ENCODE assay signal across 31 cellular contexts in the genomic region with DNA sequence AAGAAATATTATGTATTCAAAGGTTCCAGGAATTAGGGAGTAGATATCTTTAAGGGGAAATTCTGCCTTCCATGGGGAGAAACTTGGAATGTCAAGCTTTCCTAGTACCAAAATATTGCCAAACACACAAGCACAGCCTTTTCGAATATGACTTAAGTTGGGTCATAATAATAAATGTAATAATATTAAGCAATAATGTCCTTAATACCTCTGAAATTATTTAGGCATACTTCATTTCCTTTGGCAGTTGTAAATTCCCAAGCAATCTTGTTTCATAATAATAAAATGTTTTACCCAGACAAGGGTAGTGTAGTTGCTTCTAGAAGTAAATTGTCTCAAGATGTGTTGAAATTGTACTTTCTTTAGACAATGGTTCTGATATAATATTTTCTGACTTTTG.
"Had no signal": no experiment of that assay in that cellular context is flagged by ENCODE, and none has a peak within 500 bp of the region (broad histone marks: within the 10 kb centered on the region; RNA-seq: fewer than 3 reads in every experiment).

No MANE protein-coding gene starts in this region.

- H3K27ac Mint-ChIP-seq: activated CD4-positive, alpha-beta T cell treated with anti-CD3 and anti-CD28 coated beads for 36 hours; activated CD4-positive, alpha-beta T cell treated with anti-CD3 and anti-CD28 coated beads, Interleukin-2, amount 10 ng/mL, durations not matched to agents 7 days and 5 days; activated CD8-positive, alpha-beta T cell treated with anti-CD3 and anti-CD28 coated beads, Interleukin-2, amount 10 ng/mL, durations not matched to agents 7 days and 5 days; activated naive CD4-positive, alpha-beta T cell treated with anti-CD3 and anti-CD28 coated beads, Interleukin-2, amount 50 U/mL, for 24 hours; activated naive CD8-positive, alpha-beta T cell treated with anti-CD3 and anti-CD28 coated beads, Interleukin-2, amount 10 ng/mL, durations not matched to agents 7 days and 5 days; activated T-cell treated with anti-CD3 and anti-CD28 coated beads, Interleukin-2, amount 50 U/mL, for 24 hours; activated T-helper 2 cell treated with anti-CD3 and anti-CD28 coated beads, Interferon-gamma antibody, Interleukin-2, Interleukin-4, amounts not matched to agents 10 μg/mL and 5 μg/mL and 100 μg/mL, durations not matched to agents 14 hours and 24 hours and 36 hours; brain; T-helper 1 cell treated with Interleukin-12 subunit alpha and Interleukin-12 subunit beta and Interleukin-4 antibody, amounts not matched to agents 30 μg/mL and 1 μg/mL, for 36 hours; T-helper 2 cell treated with Interferon-gamma antibody and Interleukin-4, amounts not matched to agents 5 μg/mL and 100 μg/mL, for 36 hours had no signal

- H3K36me3 Mint-ChIP-seq: activated naive CD4-positive, alpha-beta T cell treated with anti-CD3 and anti-CD28 coated beads, Interleukin-2, amount 50 U/mL, for 24 hours; activated naive CD8-positive, alpha-beta T cell treated with anti-CD3 and anti-CD28 coated beads, Interleukin-2, amount 10 ng/mL, durations not matched to agents 7 days and 5 days; brain had no signal

- H3K4me1 Mint-ChIP-seq: activated CD4-positive, alpha-beta T cell treated with anti-CD3 and anti-CD28 coated beads for 36 hours; activated CD4-positive, alpha-beta T cell treated with anti-CD3 and anti-CD28 coated beads, Interleukin-2, amount 10 ng/mL, durations not matched to agents 7 days and 5 days; activated naive CD4-positive, alpha-beta T cell treated with anti-CD3 and anti-CD28 coated beads, Interleukin-2, amount 50 U/mL, for 24 hours; activated naive CD8-positive, alpha-beta T cell treated with anti-CD3 and anti-CD28 coated beads, Interleukin-2, amount 10 ng/mL, durations not matched to agents 7 days and 5 days; brain had no signal

- H3K27me3 Mint-ChIP-seq: activated CD4-positive, alpha-beta T cell treated with anti-CD3 and anti-CD28 coated beads for 36 hours; activated CD4-positive, alpha-beta T cell treated with anti-CD3 and anti-CD28 coated beads, Interleukin-2, amount 10 ng/mL, durations not matched to agents 7 days and 5 days; activated naive CD4-positive, alpha-beta T cell treated with anti-CD3 and anti-CD28 coated beads, Interleukin-2, amount 50 U/mL, for 24 hours; activated naive CD8-positive, alpha-beta T cell treated with anti-CD3 and anti-CD28 coated beads, Interleukin-2, amount 10 ng/mL, durations not matched to agents 7 days and 5 days; activated T-cell treated with anti-CD3 and anti-CD28 coated beads, Interleukin-2, amount 50 U/mL, for 24 hours had no signal

- H3K27ac ChIP-seq: KMS-11, Peyer's patch, SJCRH30, SK-N-MC had no signal

- H3K4me2 ChIP-seq: KMS-11 had no signal

- DNase-seq: activated CD4-positive, alpha-beta T cell treated with anti-CD3 and anti-CD28 coated beads for 36 hours; activated CD4-positive, alpha-beta T cell treated with anti-CD3 and anti-CD28 coated beads, Interleukin-2, amount 10 ng/mL, durations not matched to agents 7 days and 5 days; activated CD4-positive, alpha-beta T cell treated with anti-CD3 and anti-CD28 coated beads, Interleukin-2, amount 50 U/mL, for 48 hours; activated CD8-positive, alpha-beta T cell treated with anti-CD3 and anti-CD28 coated beads, Interleukin-2, amount 10 ng/mL, durations not matched to agents 7 days and 5 days; activated gamma-delta T cell; activated naive CD4-positive, alpha-beta T cell treated with Interleukin-2 at 50 U/mL for 16 hours; activated naive CD8-positive, alpha-beta T cell treated with anti-CD3 and anti-CD28 coated beads, Interleukin-2, amount 10 ng/mL, durations not matched to agents 7 days and 5 days; activated T-cell treated with anti-CD3 and anti-CD28 coated beads, Interleukin-2, amount 50 U/mL, for 24 hours; MM.1S; MV-4-11; NCI-H1092; NCI-H1436 treated with DMSO at 0.1 percent for 48 hours; NCI-H187; NCI-H2029 treated with DMSO at 0.1 percent for 48 hours; NCI-H2107; NCI-H2171; NCI-H510A; NCI-H526; NCI-H748 treated with DMSO at 0.1 percent for 48 hours; NK-92 treated with Interleukin-12 subunit alpha and Interleukin-12 subunit beta, amount 100 ng/mL, for 24 hours; PC-3; Peyer's patch; RPMI8226; SJCRH30 had no signal

- H3K9me3 ChIP-seq: SJCRH30 had no signal

- H3K4me1 ChIP-seq: Peyer's patch, SJCRH30 had no signal

- ATAC-seq: activated CD4-positive, alpha-beta T cell treated with anti-CD3 and anti-CD28 coated beads for 36 hours; activated CD8-positive, alpha-beta T cell treated with anti-CD3 and anti-CD28 coated beads, Interleukin-2, amount 10 ng/mL, durations not matched to agents 7 days and 5 days; PC-3 had no signal

- H3K4me3 Mint-ChIP-seq: activated CD4-positive, alpha-beta T cell treated with anti-CD3 and anti-CD28 coated beads for 36 hours; activated CD4-positive, alpha-beta T cell treated with anti-CD3 and anti-CD28 coated beads, Interleukin-2, amount 10 ng/mL, durations not matched to agents 7 days and 5 days; activated CD8-positive, alpha-beta T cell treated with anti-CD3 and anti-CD28 coated beads, Interleukin-2, amount 10 ng/mL, durations not matched to agents 7 days and 5 days; activated naive CD4-positive, alpha-beta T cell treated with anti-CD3 and anti-CD28 coated beads, Interleukin-2, amount 50 U/mL, for 24 hours; activated naive CD8-positive, alpha-beta T cell treated with anti-CD3 and anti-CD28 coated beads, Interleukin-2, amount 10 ng/mL, durations not matched to agents 7 days and 5 days; activated T-cell treated with anti-CD3 and anti-CD28 coated beads, Interleukin-2, amount 50 U/mL, for 24 hours; brain; T-helper 1 cell treated with Interleukin-12 subunit alpha and Interleukin-12 subunit beta and Interleukin-4 antibody, amounts not matched to agents 30 μg/mL and 1 μg/mL, for 36 hours; T-helper 2 cell treated with Interferon-gamma antibody and Interleukin-4, amounts not matched to agents 5 μg/mL and 100 μg/mL, for 36 hours had no signal

- H3K4me3 ChIP-seq: Peyer's patch, SJCRH30, SK-N-MC had no signal

- H3K9me3 Mint-ChIP-seq: activated naive CD8-positive, alpha-beta T cell treated with anti-CD3 and anti-CD28 coated beads, Interleukin-2, amount 10 ng/mL, durations not matched to agents 7 days and 5 days had no signal

- H3K27me3 ChIP-seq: Peyer's patch, SJCRH30 had no signal

- H3K36me3 ChIP-seq: Peyer's patch, SJCRH30 had no signal
